ENCODE assay signal across 12 cellular contexts in the genomic region with DNA sequence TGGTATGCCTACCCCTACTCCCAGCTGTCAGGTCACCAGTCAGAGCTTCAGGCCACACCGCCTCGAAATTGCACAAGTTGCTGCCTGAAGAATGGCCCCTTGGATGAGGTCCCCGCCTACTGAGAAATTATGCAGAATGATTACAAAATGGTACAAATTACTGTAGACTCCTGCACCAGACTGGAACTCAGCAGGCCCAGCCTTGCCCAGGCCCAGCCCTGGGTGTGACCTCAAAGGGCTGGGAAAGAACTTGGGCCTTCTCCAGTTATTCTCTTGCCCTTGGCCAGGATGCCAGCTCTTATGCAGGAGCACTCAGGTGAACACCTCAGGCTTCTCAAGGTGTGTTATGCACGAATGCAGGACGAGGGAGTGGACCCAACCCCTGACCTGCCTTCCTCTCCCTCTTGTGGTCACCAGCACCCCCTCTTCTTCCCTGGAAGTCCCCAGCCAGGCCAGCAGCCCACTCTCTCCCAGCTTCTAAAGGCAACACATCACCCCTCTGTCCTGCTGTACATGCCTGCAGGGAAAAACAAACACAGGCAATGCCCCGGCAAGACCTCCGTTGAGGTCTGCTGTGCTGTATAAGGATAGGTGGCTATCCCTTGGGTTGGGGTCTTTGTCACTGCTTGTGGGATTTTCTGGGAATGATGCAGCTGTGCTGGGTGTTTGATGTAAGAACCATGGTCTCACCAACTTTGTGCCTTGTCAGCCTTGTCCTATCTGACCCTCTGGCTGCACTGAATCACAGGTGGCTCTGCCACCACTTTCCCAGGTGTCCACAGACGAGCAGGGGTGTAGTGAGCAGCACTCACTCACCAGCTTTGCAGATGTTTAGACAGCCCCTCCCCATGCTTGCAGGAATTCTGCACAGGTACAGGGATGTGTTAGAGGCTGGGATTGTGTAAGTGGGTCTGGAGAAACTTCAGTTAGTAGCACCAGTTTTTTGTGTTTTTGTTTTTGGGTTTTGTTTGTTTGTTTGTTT.
DNase-seq lines count a peak whose midpoint lies in the region; ATAC-seq and TF ChIP-seq lines count a peak whose summit lies in the region.
"Had no signal": no experiment of that assay in that cellular context is flagged by ENCODE, and none has a peak within 500 bp of the region (broad histone marks: within the 10 kb centered on the region; RNA-seq: fewer than 3 reads in every experiment).

No MANE protein-coding gene starts in this region.

- peak; percentile 95 for ATAC-seq in mucosa of descending colon
- ATAC-seq: stimulated activated naive CD8-positive, alpha-beta T cell treated with anti-CD3 and anti-CD28 coated beads, Interleukin-15, amount 100 ng/mL, for 72 hours had no signal

- H3K9me3 Mint-ChIP-seq in endothelial cell (ENCODE audit: unreplicated experiment) (no peaks in the 10 kb centered on the region), type B pancreatic cell (no peaks in the 10 kb centered on the region)
- H3K9me3 Mint-ChIP-seq: activated naive CD4-positive, alpha-beta T cell treated with anti-CD3 and anti-CD28 coated beads, Interleukin-2, amount 50 U/mL, for 24 hours; stimulated activated naive CD8-positive, alpha-beta T cell treated with anti-CD3 and anti-CD28 coated beads, Interleukin-15, amount 100 ng/mL, for 72 hours had no signal

- peaks cover 11% of the 10 kb centered on the region for H3K36me3 Mint-ChIP-seq in endothelial cell (ENCODE audit: low read depth, unreplicated experiment)
- peaks cover 3% of the 10 kb centered on the region for H3K36me3 Mint-ChIP-seq in type B pancreatic cell
- H3K36me3 Mint-ChIP-seq: activated naive CD4-positive, alpha-beta T cell treated with anti-CD3 and anti-CD28 coated beads, Interleukin-2, amount 50 U/mL, for 24 hours had no signal

- H3K27me3 Mint-ChIP-seq in endothelial cell (ENCODE audit: unreplicated experiment) (peaks cover 6% of the 10 kb centered on the region), type B pancreatic cell (no peaks in the 10 kb centered on the region)
- H3K27me3 Mint-ChIP-seq: activated naive CD4-positive, alpha-beta T cell treated with anti-CD3 and anti-CD28 coated beads, Interleukin-2, amount 50 U/mL, for 24 hours had no signal

- intact Hi-C loops in mucosa of descending colon (cut with DNase I, micrococcal nuclease), result no loop called here

- TF ChIP-seq CTCF in endothelial cell (IDR thresholded peaks at IDR 0.05; ENCODE audit: unreplicated experiment) (no peak), mucosa of descending colon (IDR thresholded peaks at IDR 0.05) (no peak), type B pancreatic cell (conservative IDR thresholded peaks at IDR 0.05) (no peak)

- H3K27ac Mint-ChIP-seq in endothelial cell (ENCODE audit: unreplicated experiment), result peak overlapping the region; percentile 57
- peak overlapping the region; percentile 39 for H3K27ac Mint-ChIP-seq in type B pancreatic cell
- H3K27ac Mint-ChIP-seq: activated naive CD4-positive, alpha-beta T cell treated with anti-CD3 and anti-CD28 coated beads, Interleukin-2, amount 50 U/mL, for 24 hours had no signal

- H3K4me1 Mint-ChIP-seq in endothelial cell (ENCODE audit: unreplicated experiment) (peaks cover 15% of the 10 kb centered on the region), type B pancreatic cell (ENCODE audit: unreplicated experiment) (peaks cover 5% of the 10 kb centered on the region)
- H3K4me1 Mint-ChIP-seq: activated naive CD4-positive, alpha-beta T cell treated with anti-CD3 and anti-CD28 coated beads, Interleukin-2, amount 50 U/mL, for 24 hours; stimulated activated naive CD8-positive, alpha-beta T cell treated with anti-CD3 and anti-CD28 coated beads, Interleukin-15, amount 100 ng/mL, for 72 hours had no signal

- H3K4me3 Mint-ChIP-seq in endothelial cell (ENCODE audit: unreplicated experiment) (no peak overlapping the region), type B pancreatic cell (peak overlapping the region; percentile 17)
- H3K4me3 Mint-ChIP-seq: activated naive CD4-positive, alpha-beta T cell treated with anti-CD3 and anti-CD28 coated beads, Interleukin-2, amount 50 U/mL, for 24 hours; stimulated activated naive CD8-positive, alpha-beta T cell treated with anti-CD3 and anti-CD28 coated beads, Interleukin-15, amount 100 ng/mL, for 72 hours had no signal

- no peaks in the 10 kb centered on the region for H3K36me3 ChIP-seq in mucosa of descending colon (ENCODE audit: low read depth)

- DNase-seq in NOMO-1 treated with dmso at 0.1 percent for 144 hours (lab: John Stamatoyannopoulos, UW; ENCODE audit: unreplicated experiment) (peak; percentile 44), endothelial cell (ENCODE audit: low spot score) (no peak), mucosa of descending colon (peak; percentile 75 to 81 (median 75)), type B pancreatic cell (ENCODE audit: extremely low spot score, unreplicated experiment) (no peak), kidney glomerular epithelial cell (lab: John Stamatoyannopoulos, UW) (no peak), inferior parietal cortex (ENCODE audit: extremely low spot score) (no peak), GF-D8 (lab: John Stamatoyannopoulos, UW) (no peak), GM19240 (ENCODE audit: insufficient read length, low spot score) (no peak)
- DNase-seq: GDM1; retina; stimulated activated naive CD8-positive, alpha-beta T cell treated with anti-CD3 and anti-CD28 coated beads, Interleukin-15, amount 100 ng/mL, for 72 hours had no signal

- no peaks in the 10 kb centered on the region for H3K9me3 ChIP-seq in mucosa of descending colon

- peaks cover 18% of the 10 kb centered on the region for H3K4me1 ChIP-seq in mucosa of descending colon (ENCODE audit: low read depth)

- H3K4me3 ChIP-seq in mucosa of descending colon, result no peak overlapping the region

Comparison
In these comparisons a context has a peak if more than half of its experiments do, and no peak if none do; other contexts are left out.
1. DNase-seq: peak in NOMO-1 treated with dmso at 0.1 percent for 144 hours (single experiment) and mucosa of descending colon (3 of 3); none in endothelial cell (single experiment), type B pancreatic cell (single experiment), kidney glomerular epithelial cell (single experiment), inferior parietal cortex (single experiment), GF-D8 (single experiment) and GM19240 (single experiment).